In genomic region chr15:66108483-66109270, GRCh38 we compare ENCODE assay signal across 30 cellular contexts.
A peak's percentile ranks its signal among the peaks of the same experiment; 100 is the strongest.
DNase-seq lines count a peak whose midpoint lies in the region; ATAC-seq and TF ChIP-seq lines count a peak whose summit lies in the region.
"Had no signal": no experiment of that assay in that cellular context is flagged by ENCODE, and none has a peak within 500 bp of the region (broad histone marks: within the 10 kb centered on the region; RNA-seq: fewer than 3 reads in every experiment).

No MANE protein-coding gene starts in this region.

- H3K4me3 Mint-ChIP-seq in chondrocyte (ENCODE audit: unreplicated experiment), result no peak overlapping the region
- no peak overlapping the region for H3K4me3 Mint-ChIP-seq in activated naive CD8-positive, alpha-beta T cell treated with anti-CD3 and anti-CD28 coated beads, Interleukin-2, amount 50 U/mL, for 24 hours
- H3K4me3 Mint-ChIP-seq: activated naive CD8-positive, alpha-beta T cell; B cell; effector memory CD8-positive, alpha-beta T cell; immature natural killer cell; stimulated activated naive CD8-positive, alpha-beta T cell treated with anti-CD3 and anti-CD28 coated beads, Interleukin-15, Interleukin-2, amounts not matched to agents 100 ng/mL and 50 ng/mL, for 24 hours; T-helper 2 cell treated with Interferon-gamma antibody and Interleukin-4, amounts not matched to agents 5 μg/mL and 100 μg/mL, for 36 hours had no signal

- peaks cover 0 to 61% (median 0%) of the 10 kb centered on the region in 7 donors for H3K27me3 ChIP-seq in spleen (replicated peaks in 1 of 7)
- H3K27me3 ChIP-seq in Karpas-422 (ENCODE audit: low read length), result no peaks in the 10 kb centered on the region
- H3K27me3 ChIP-seq: cardiac muscle cell had no signal

- H3K4me1 Mint-ChIP-seq in chondrocyte (ENCODE audit: low read depth), result no peaks in the 10 kb centered on the region
- H3K4me1 Mint-ChIP-seq in activated naive CD8-positive, alpha-beta T cell treated with anti-CD3 and anti-CD28 coated beads, Interleukin-2, amount 50 U/mL, for 24 hours, result no peaks in the 10 kb centered on the region
- H3K4me1 Mint-ChIP-seq: B cell, immature natural killer cell had no signal

- 54 to 76% (median 72%) methylated on average over 13 to 16 of the region's 16 CpGs for WGBS in spleen, 5 donors

- TF ChIP-seq POLR2A in spleen (IDR thresholded peaks at IDR 0.05), result no peak

- H3K27ac Mint-ChIP-seq in chondrocyte (ENCODE audit: unreplicated experiment), result no peak overlapping the region
- H3K27ac Mint-ChIP-seq in activated naive CD8-positive, alpha-beta T cell treated with anti-CD3 and anti-CD28 coated beads, Interleukin-2, amount 50 U/mL, for 24 hours, result no peak overlapping the region
- H3K27ac Mint-ChIP-seq: activated naive CD8-positive, alpha-beta T cell; B cell; effector memory CD8-positive, alpha-beta T cell; stimulated activated naive CD8-positive, alpha-beta T cell treated with anti-CD3 and anti-CD28 coated beads, Interleukin-15, Interleukin-2, amounts not matched to agents 100 ng/mL and 50 ng/mL, for 24 hours; T-helper 2 cell treated with Interferon-gamma antibody and Interleukin-4, amounts not matched to agents 5 μg/mL and 100 μg/mL, for 36 hours had no signal

- no peak overlapping the region for H2AFZ ChIP-seq in Karpas-422 (ENCODE audit: low read length)
- H2AFZ ChIP-seq: parathyroid adenoma had no signal

- H3K4me3 ChIP-seq in spleen, result no peak overlapping the region
- H3K4me3 ChIP-seq in Karpas-422 (ENCODE audit: low read length), result no peak overlapping the region
- H3K4me3 ChIP-seq: cardiac muscle cell, HAP-1, smooth muscle cell, thoracic aorta had no signal

- no peak overlapping the region for H3K4me2 ChIP-seq in Karpas-422 (ENCODE audit: low read depth, low read length, poor library complexity, severe bottlenecking)
- H3K4me2 ChIP-seq: smooth muscle cell had no signal

- peaks cover 2% of the 10 kb centered on the region for H3K36me3 Mint-ChIP-seq in chondrocyte (ENCODE audit: low read depth)
- H3K36me3 Mint-ChIP-seq in activated naive CD8-positive, alpha-beta T cell treated with anti-CD3 and anti-CD28 coated beads, Interleukin-2, amount 50 U/mL, for 24 hours (ENCODE audit: low read depth), result no peaks in the 10 kb centered on the region
- H3K36me3 Mint-ChIP-seq: activated naive CD8-positive, alpha-beta T cell; immature natural killer cell had no signal

- H3K9me3 Mint-ChIP-seq in chondrocyte (ENCODE audit: low read depth), result no peaks in the 10 kb centered on the region
- no peaks in the 10 kb centered on the region for H3K9me3 Mint-ChIP-seq in activated naive CD8-positive, alpha-beta T cell treated with anti-CD3 and anti-CD28 coated beads, Interleukin-2, amount 50 U/mL, for 24 hours
- H3K9me3 Mint-ChIP-seq: effector memory CD8-positive, alpha-beta T cell; immature natural killer cell; stimulated activated naive CD8-positive, alpha-beta T cell treated with anti-CD3 and anti-CD28 coated beads, Interleukin-15, Interleukin-2, amounts not matched to agents 100 ng/mL and 50 ng/mL, for 24 hours; T-helper 2 cell treated with Interferon-gamma antibody and Interleukin-4, amounts not matched to agents 5 μg/mL and 100 μg/mL, for 36 hours had no signal

- peak; percentile 93 for DNase-seq in DMS 273 (lab: John Stamatoyannopoulos, UW; ENCODE audit: unreplicated experiment)
- peak; percentile 98 for DNase-seq in NCI-H82 (lab: John Stamatoyannopoulos, UW)
- DNase-seq in chondrocyte (ENCODE audit: low spot score), result peak; percentile 54
- peak; percentile 53 for DNase-seq in spleen
- no peak for DNase-seq in activated naive CD8-positive, alpha-beta T cell treated with anti-CD3 and anti-CD28 coated beads, Interleukin-2, amount 50 U/mL, for 24 hours
- DNase-seq in NCI-H526 (lab: John Stamatoyannopoulos, UW), result no peak
- no peak for DNase-seq in Karpas-422
- DNase-seq: activated CD4-positive, alpha-beta T cell treated with anti-CD3 and anti-CD28 coated beads for 48 hours; activated CD8-positive, alpha-beta memory T cell treated with anti-CD3 and anti-CD28 coated beads for 24 hours; activated T-cell treated with anti-CD3 and anti-CD28 coated beads for 4 hours; cortex of kidney; DMS53; effector memory CD8-positive, alpha-beta T cell; immature natural killer cell; left cardiac atrium; mammary epithelial cell; NCI-H146; NCI-H510A; SIG-M5; stimulated activated CD4-positive, alpha-beta T cell treated with anti-CD3 and anti-CD28 coated beads, Interleukin-1b, Interleukin-23, amount 100 ng/mL, for 48 hours had no signal

- H3K9ac ChIP-seq in Karpas-422 (ENCODE audit: low read length), result no peak overlapping the region
- H3K9ac ChIP-seq: parathyroid adenoma had no signal

- H3K9me3 ChIP-seq in spleen, result no peaks in the 10 kb centered on the region
- no peaks in the 10 kb centered on the region for H3K9me3 ChIP-seq in Karpas-422 (ENCODE audit: low read length)
- H3K9me3 ChIP-seq: HAP-1, thoracic aorta had no signal

- peaks cover 73% of the 10 kb centered on the region for H3K27me3 Mint-ChIP-seq in chondrocyte (ENCODE audit: low read depth)
- H3K27me3 Mint-ChIP-seq in activated naive CD8-positive, alpha-beta T cell treated with anti-CD3 and anti-CD28 coated beads, Interleukin-2, amount 50 U/mL, for 24 hours, result peaks cover 3% of the 10 kb centered on the region

- TF ChIP-seq CTCF in chondrocyte (IDR thresholded peaks at IDR 0.05) (no peak), spleen (IDR thresholded peaks at IDR 0.05 in 8 of 11, conservative IDR thresholded peaks at IDR 0.05 in 3 of 11) (no peak)

- H3K4me1 ChIP-seq in spleen (no peaks in the 10 kb centered on the region), Karpas-422 (ENCODE audit: low read length) (no peaks in the 10 kb centered on the region)
- H3K4me1 ChIP-seq: parathyroid adenoma had no signal

- H3K36me3 ChIP-seq in spleen (no peaks in the 10 kb centered on the region), Karpas-422 (ENCODE audit: insufficient read depth, low read length) (no peaks in the 10 kb centered on the region)
- H3K36me3 ChIP-seq: cardiac muscle cell, HAP-1, thoracic aorta had no signal

- intact Hi-C loops in spleen (cut with DNase I; ENCODE audit: low total_unique reads), result no loop called here

- H3K27ac ChIP-seq in spleen (no peak overlapping the region), Karpas-422 (ENCODE audit: low read length) (no peak overlapping the region)
- H3K27ac ChIP-seq: cardiac muscle cell, parathyroid adenoma, thoracic aorta had no signal

- H3K79me2 ChIP-seq in Karpas-422 (ENCODE audit: low read length), result no peaks in the 10 kb centered on the region
- H3K79me2 ChIP-seq: parathyroid adenoma had no signal

- H4K20me1 ChIP-seq in Karpas-422 (ENCODE audit: insufficient read depth, low read depth, low read length), result no peaks in the 10 kb centered on the region

- H3K9me2 ChIP-seq in Karpas-422 (replicated peaks; ENCODE audit: insufficient read depth, low read length), result no peaks in the 10 kb centered on the region

- ATAC-seq in activated naive CD8-positive, alpha-beta T cell treated with anti-CD3 and anti-CD28 coated beads, Interleukin-2, amount 50 U/mL, for 24 hours, result no peak
- ATAC-seq: effector memory CD8-positive, alpha-beta T cell; left cardiac atrium; Panc1 had no signal

Comparison
In these comparisons a context has a peak if more than half of its experiments do, and no peak if none do; other contexts are left out.
1. DNase-seq: peak in DMS 273 (single experiment), NCI-H82 (single experiment), chondrocyte (single experiment) and spleen (single experiment); none in activated naive CD8-positive, alpha-beta T cell treated with anti-CD3 and anti-CD28 coated beads, Interleukin-2, amount 50 U/mL, for 24 hours (single experiment), NCI-H526 (0 of 2) and Karpas-422 (single experiment).